Comparison of ENCODE assay signal across 8 cellular contexts in genomic region chr3:105686324-105686897, GRCh38.
DNase-seq lines count a peak whose midpoint lies in the region; ATAC-seq and TF ChIP-seq lines count a peak whose summit lies in the region.

No MANE protein-coding gene starts in this region.

- H3K4me1 ChIP-seq in ascending aorta = no peaks in the 10 kb centered on the region

- peak; percentile 72 for TF ChIP-seq RAD21 in Ishikawa (IDR thresholded peaks at IDR 0.05; ENCODE audit: low read depth)

- no peaks in the 10 kb centered on the region for H3K9me3 ChIP-seq in ascending aorta

- no peak overlapping the region for H3K27ac ChIP-seq in ascending aorta

- DNase-seq in NCI-H2029 (lab: John Stamatoyannopoulos, UW) (peak; percentile 41), NCI-H2029 treated with DMSO at 0.1 percent for 48 hours (lab: John Stamatoyannopoulos, UW) (no peak), ascending aorta (ENCODE audit: low spot score in 2 of 2) (no peak), kidney tubule cell (ENCODE audit: low spot score) (peak; percentile 31)

- H3K4me3 ChIP-seq in ascending aorta = no peak overlapping the region

- ATAC-seq in GM21576 (IDR thresholded peaks at IDR 0.05; ENCODE audit: unreplicated experiment) (no peak), HG03439 (IDR thresholded peaks at IDR 0.05; ENCODE audit: unreplicated experiment) (no peak), GM21390 (IDR thresholded peaks at IDR 0.05; ENCODE audit: unreplicated experiment) (no peak)

- TF ChIP-seq EP300 in Ishikawa (IDR thresholded peaks at IDR 0.05; ENCODE audit: borderline replicate concordance) = no peak

- H3K36me3 ChIP-seq in ascending aorta = no peaks in the 10 kb centered on the region

- peak in 2 of 3 experiments; percentile 68 to 77 for TF ChIP-seq CTCF in ascending aorta (IDR thresholded peaks at IDR 0.05)

- intact Hi-C loops in ascending aorta (cut with DNase I) = loop anchor here (2.0 to 10.0 kb wide), 2 partner anchors 922 to 1378 kb away; no protein-coding TSS in a partner anchor

- no peaks in the 10 kb centered on the region for H3K27me3 ChIP-seq in ascending aorta

TF ChIP-seq in Ishikawa, 13 proteins besides CTCF, POLR2A, EP300 and RAD21:
- TF ChIP-seq CEBPB (IDR thresholded peaks at IDR 0.05) = no peak
- TF ChIP-seq TAF1 (IDR thresholded peaks at IDR 0.05; ENCODE audit: low read depth) = no peak
- no peak for TF ChIP-seq TCF12 (IDR thresholded peaks at IDR 0.05; ENCODE audit: low read depth)
- TF ChIP-seq EGR1 (IDR thresholded peaks at IDR 0.05) = no peak
- no peak for TF ChIP-seq FOXM1 (IDR thresholded peaks at IDR 0.05; ENCODE audit: borderline replicate concordance, low read depth)
- TF ChIP-seq USF1 (IDR thresholded peaks at IDR 0.05) = no peak
- no peak for TF ChIP-seq NFIC (IDR thresholded peaks at IDR 0.05)
- TF ChIP-seq TEAD4 (IDR thresholded peaks at IDR 0.05) = no peak
- TF ChIP-seq REST (IDR thresholded peaks at IDR 0.05; ENCODE audit: low read depth) = no peak
- TF ChIP-seq YY1 (IDR thresholded peaks at IDR 0.05; ENCODE audit: low read depth) = no peak
- TF ChIP-seq CREB1 (IDR thresholded peaks at IDR 0.05; ENCODE audit: low read depth) = no peak
- TF ChIP-seq, protein P1, sequence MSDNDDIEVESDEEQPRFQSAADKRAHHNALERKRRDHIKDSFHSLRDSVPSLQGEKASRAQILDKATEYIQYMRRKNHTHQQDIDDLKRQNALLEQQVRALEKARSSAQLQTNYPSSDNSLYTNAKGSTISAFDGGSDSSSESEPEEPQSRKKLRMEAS (IDR thresholded peaks at IDR 0.05) = no peak
- TF ChIP-seq ZBTB7A (IDR thresholded peaks at IDR 0.05; ENCODE audit: low read depth) = no peak

Comparison
In these comparisons a context has a peak if more than half of its experiments do, and no peak if none do; other contexts are left out.
1. DNase-seq: peak in NCI-H2029 (single experiment) and kidney tubule cell (single experiment); none in NCI-H2029 treated with DMSO at 0.1 percent for 48 hours (single experiment) and ascending aorta (0 of 2).